Comparison of ENCODE assay signal across 1 cellular context in genomic region chr1:45018599-45019230, GRCh38.
TF ChIP-seq lines count a peak whose summit lies in the region.

No MANE protein-coding gene starts in this region.

TF ChIP-seq in GM23338, 12 proteins besides CTCF, POLR2A, EP300 and RAD21 (continued from another document):
- no peak for TF ChIP-seq REST (IDR thresholded peaks at IDR 0.05; ENCODE audit: unreplicated experiment)
